20 cellular contexts compared by ENCODE assay signal in the genomic region with DNA sequence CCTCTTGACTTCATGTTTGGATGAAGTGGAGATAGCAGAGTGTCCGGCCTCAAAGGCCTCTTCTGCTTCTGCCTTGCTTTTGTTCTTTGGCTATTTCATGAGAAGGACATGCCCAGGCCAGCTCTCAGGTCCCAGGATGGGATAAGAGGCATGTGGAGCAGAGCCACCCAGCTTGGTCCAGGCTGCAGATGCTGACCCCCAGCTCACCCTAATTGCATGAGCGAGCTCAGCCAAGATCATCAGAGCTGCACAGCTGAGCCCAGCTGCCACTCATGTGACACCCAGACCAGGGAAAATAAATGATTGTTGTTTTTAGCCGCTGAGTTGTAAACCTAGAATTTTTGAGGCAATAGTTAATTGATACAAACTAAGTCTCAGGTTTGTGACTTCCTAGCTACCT.
DNase-seq lines count a peak whose midpoint lies in the region; ATAC-seq and TF ChIP-seq lines count a peak whose summit lies in the region.
"Had no signal": no experiment of that assay in that cellular context is flagged by ENCODE, and none has a peak within 500 bp of the region (broad histone marks: within the 10 kb centered on the region; RNA-seq: fewer than 3 reads in every experiment).

No MANE protein-coding gene starts in this region.

- no peaks in the 10 kb centered on the region for H3K4me1 ChIP-seq in right atrium auricular region
- H3K4me1 ChIP-seq: Peyer's patch had no signal

- no peaks in the 10 kb centered on the region for H3K36me3 Mint-ChIP-seq in glutamatergic neuron (ENCODE audit: unreplicated experiment)
- no peaks in the 10 kb centered on the region for H3K36me3 Mint-ChIP-seq in mesothelial cell of epicardium

- H3K4me1 Mint-ChIP-seq in glutamatergic neuron (ENCODE audit: low read depth, unreplicated experiment) (peaks cover 30% of the 10 kb centered on the region), mesothelial cell of epicardium (peaks cover 29% of the 10 kb centered on the region)
- H3K4me1 Mint-ChIP-seq: B cell had no signal

- intact Hi-C loops in Right ventricle myocardium superior (cut with DNase I), result no loop called here

- no peak overlapping the region for H3K27ac ChIP-seq in right atrium auricular region

- peak overlapping the region; percentile 31 for H3K27ac Mint-ChIP-seq in glutamatergic neuron (ENCODE audit: unreplicated experiment)
- no peak overlapping the region for H3K27ac Mint-ChIP-seq in mesothelial cell of epicardium
- H3K27ac Mint-ChIP-seq: B cell; CD4-positive, alpha-beta T cell had no signal

- no peak overlapping the region for H3K4me3 ChIP-seq in right atrium auricular region
- H3K4me3 ChIP-seq: Peyer's patch had no signal

- DNase-seq in Right ventricle myocardium superior (peak; percentile 55), right atrium auricular region (ENCODE audit: low spot score) (no peak), glutamatergic neuron (peak; percentile 51), myocyte (ENCODE audit: low read depth) (peak; percentile 53), kidney glomerular epithelial cell (lab: John Stamatoyannopoulos, UW) (no peak), Ammon's horn (ENCODE audit: low spot score) (no peak), mesothelial cell of epicardium (ENCODE audit: low spot score in 2 of 2, unreplicated experiment in 2 of 2) (no peak), NOMO-1 (lab: John Stamatoyannopoulos, UW; ENCODE audit: unreplicated experiment in 2 of 2) (no peak)
- DNase-seq: Calu3; CD4-positive, alpha-beta T cell; DND-41; GF-D8; KBM-7; NCI-H1092; NCI-H1694; NCI-H2107; NCI-H446; NCI-H748 treated with DMSO at 0.1 percent for 48 hours had no signal

- no peak for TF ChIP-seq CTCF in right atrium auricular region (IDR thresholded peaks at IDR 0.05)
- TF ChIP-seq CTCF in glutamatergic neuron (IDR thresholded peaks at IDR 0.05; ENCODE audit: partially characterized antibody, unreplicated experiment), result no peak
- TF ChIP-seq CTCF in mesothelial cell of epicardium (IDR thresholded peaks at IDR 0.05; ENCODE audit: unreplicated experiment), result no peak

- no peaks in the 10 kb centered on the region for H3K36me3 ChIP-seq in right atrium auricular region
- H3K36me3 ChIP-seq: Peyer's patch had no signal

- no peaks in the 10 kb centered on the region for H3K27me3 ChIP-seq in right atrium auricular region
- H3K27me3 ChIP-seq: Peyer's patch had no signal

- no peak overlapping the region for H3K4me3 Mint-ChIP-seq in glutamatergic neuron (ENCODE audit: unreplicated experiment)
- H3K4me3 Mint-ChIP-seq in mesothelial cell of epicardium, result no peak overlapping the region
- H3K4me3 Mint-ChIP-seq: B cell; CD4-positive, alpha-beta T cell had no signal

- ATAC-seq in Right ventricle myocardium superior (ENCODE audit: poor library complexity), result peak; percentile 60

- no peaks in the 10 kb centered on the region for H3K9me3 ChIP-seq in right atrium auricular region
- H3K9me3 ChIP-seq: Peyer's patch had no signal

- H3K9me3 Mint-ChIP-seq in glutamatergic neuron (ENCODE audit: unreplicated experiment), result peaks cover 5% of the 10 kb centered on the region
- H3K9me3 Mint-ChIP-seq in mesothelial cell of epicardium, result no peaks in the 10 kb centered on the region
- H3K9me3 Mint-ChIP-seq: CD4-positive, alpha-beta T cell had no signal

- H3K27me3 Mint-ChIP-seq in glutamatergic neuron (ENCODE audit: unreplicated experiment) (no peaks in the 10 kb centered on the region), mesothelial cell of epicardium (ENCODE audit: low read depth) (no peaks in the 10 kb centered on the region)
- H3K27me3 Mint-ChIP-seq: B cell; CD4-positive, alpha-beta T cell had no signal

Comparison
In these comparisons a context has a peak if more than half of its experiments do, and no peak if none do; other contexts are left out.
1. DNase-seq: peak in Right ventricle myocardium superior (single experiment), glutamatergic neuron (single experiment) and myocyte (single experiment); none in right atrium auricular region (single experiment), kidney glomerular epithelial cell (single experiment), Ammon's horn (single experiment), mesothelial cell of epicardium (0 of 2) and NOMO-1 (0 of 2).